13 cellular contexts compared by ENCODE assay signal in the genomic region with DNA sequence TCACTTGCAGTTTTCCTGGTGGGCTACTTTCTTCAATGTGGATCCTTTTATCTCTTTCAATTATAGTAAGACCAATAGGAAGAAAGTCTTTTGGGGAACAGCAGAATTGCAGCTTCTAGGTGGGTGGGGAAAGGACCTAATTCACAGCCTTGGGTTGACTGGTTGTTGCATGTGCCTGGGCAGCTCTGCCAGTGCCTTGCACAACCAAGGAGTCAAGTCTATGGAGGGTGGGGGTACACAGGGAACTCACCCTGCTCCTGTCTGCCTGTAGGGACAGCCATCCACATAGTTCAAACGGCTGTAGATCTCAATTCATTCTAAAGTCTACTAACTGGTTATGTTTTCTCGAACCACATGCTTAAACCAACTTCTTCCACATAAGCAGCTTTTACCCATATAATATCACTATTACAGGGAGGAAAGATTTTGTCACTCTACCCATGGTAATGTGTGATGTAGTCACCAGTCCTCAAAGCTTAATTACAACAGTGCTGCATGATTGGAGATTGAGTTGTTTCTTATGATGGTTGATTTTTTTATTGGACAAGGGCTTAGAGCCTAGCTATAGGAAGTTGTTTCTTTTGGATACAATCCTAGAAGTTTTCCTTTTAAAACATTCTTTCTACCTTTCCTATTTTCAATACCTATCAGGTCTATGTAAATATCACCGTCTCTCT.
A peak's percentile ranks its signal among the peaks of the same experiment; 100 is the strongest.
DNase-seq lines count a peak whose midpoint lies in the region; ATAC-seq and TF ChIP-seq lines count a peak whose summit lies in the region.
"Had no signal": no experiment of that assay in that cellular context is flagged by ENCODE, and none has a peak within 500 bp of the region (broad histone marks: within the 10 kb centered on the region; RNA-seq: fewer than 3 reads in every experiment).

No MANE protein-coding gene starts in this region.

- H3K27ac ChIP-seq in RWPE2 (ENCODE audit: poor library complexity, severe bottlenecking) (peak overlapping the region; percentile 100), esophagus squamous epithelium (peak overlapping the region in 3 of 4 donors; percentile 22 to 61 (median 55))

- no peak overlapping the region for H3K4me3 Mint-ChIP-seq in Caco-2 (ENCODE audit: unreplicated experiment)
- no peak overlapping the region for H3K4me3 Mint-ChIP-seq in osteocyte (ENCODE audit: unreplicated experiment)
- H3K4me3 Mint-ChIP-seq: activated T-cell treated with anti-CD3 and anti-CD28 coated beads, Interleukin-2, amount 50 U/mL, for 4 hours had no signal

- H3K4me1 ChIP-seq in Caco-2 (peaks cover 18% of the 10 kb centered on the region), RWPE2 (ENCODE audit: insufficient read depth, poor library complexity, severe bottlenecking) (peaks cover 55% of the 10 kb centered on the region), esophagus squamous epithelium (peaks cover 0 to 33% (median 15%) of the 10 kb centered on the region in 3 donors)

- POLR2A ChIA-PET in Caco-2 (lab: Charles Lee), result no interaction called here

- H3K9me3 ChIP-seq in Caco-2 (0 out of 2 replicates have a peak, but pooled peaks cover 3% of the 10 kb centered on the region), RWPE2 (ENCODE audit: severe bottlenecking) (no peaks in the 10 kb centered on the region), esophagus squamous epithelium (peaks cover 0 to 4% (median 0%) of the 10 kb centered on the region in 3 donors)

- H3K36me3 ChIP-seq in Caco-2 (ENCODE audit: control insufficient read depth, insufficient read depth, low read length) (no peaks in the 10 kb centered on the region), RWPE2 (ENCODE audit: low read depth) (peaks cover 23% of the 10 kb centered on the region), esophagus squamous epithelium (peaks cover 0 to 5% (median 0%) of the 10 kb centered on the region in 3 donors)

- TF ChIP-seq CTCF in Caco-2 (IDR thresholded peaks at IDR 0.05; ENCODE audit: insufficient read depth in 1 of 2, low read depth in 1 of 2, low read length in 1 of 2, severe bottlenecking in 1 of 2, unreplicated experiment in 1 of 2) (no peak), RWPE2 (IDR thresholded peaks at IDR 0.05; ENCODE audit: poor library complexity, severe bottlenecking) (no peak), esophagus squamous epithelium (IDR thresholded peaks at IDR 0.05) (no peak), osteocyte (IDR thresholded peaks at IDR 0.05) (no peak)

- no peak for TF ChIP-seq POLR2A in esophagus squamous epithelium (IDR thresholded peaks at IDR 0.05)

- H3K9me3 Mint-ChIP-seq in Caco-2 (ENCODE audit: unreplicated experiment) (peaks cover 5% of the 10 kb centered on the region), osteocyte (ENCODE audit: unreplicated experiment) (no peaks in the 10 kb centered on the region)

- no peak for ATAC-seq in RWPE2 (ENCODE audit: low read depth)
- ATAC-seq in HG02981 (IDR thresholded peaks at IDR 0.05; ENCODE audit: unreplicated experiment), result no peak
- no peak for ATAC-seq in GM21576 (IDR thresholded peaks at IDR 0.05; ENCODE audit: unreplicated experiment)
- ATAC-seq in HG02852 (IDR thresholded peaks at IDR 0.05; ENCODE audit: unreplicated experiment), result no peak
- ATAC-seq: activated T-cell treated with anti-CD3 and anti-CD28 coated beads, Interleukin-2, amount 50 U/mL, for 4 hours had no signal

- H3K27me3 Mint-ChIP-seq in Caco-2 (ENCODE audit: insufficient read depth, unreplicated experiment) (no peaks in the 10 kb centered on the region), osteocyte (ENCODE audit: unreplicated experiment) (no peaks in the 10 kb centered on the region)

- H3K4me1 Mint-ChIP-seq in Caco-2 (ENCODE audit: low read depth, unreplicated experiment), result peaks cover 30% of the 10 kb centered on the region
- peaks cover 28% of the 10 kb centered on the region for H3K4me1 Mint-ChIP-seq in osteocyte (ENCODE audit: unreplicated experiment)

- H3K36me3 Mint-ChIP-seq in Caco-2 (ENCODE audit: insufficient read depth, unreplicated experiment), result no peaks in the 10 kb centered on the region
- no peaks in the 10 kb centered on the region for H3K36me3 Mint-ChIP-seq in osteocyte (ENCODE audit: unreplicated experiment)

- 61 to 66% methylated on average over 3 of the region's 3 CpGs for WGBS in esophagus squamous epithelium, 2 donors

- BruUV-seq in Caco-2 (replicated peaks; lab: Mats Ljungman, UMichigan), result no TSS peak

- H3K4me3 ChIP-seq in Caco-2 (ENCODE audit: low read depth, low read length), result no peak overlapping the region
- no peak overlapping the region for H3K4me3 ChIP-seq in RWPE2 (ENCODE audit: severe bottlenecking)
- no peak overlapping the region for H3K4me3 ChIP-seq in esophagus squamous epithelium

- no peak for DNase-seq in Caco-2
- DNase-seq in RWPE2 (ENCODE audit: low spot score), result no peak
- no peak for DNase-seq in esophagus squamous epithelium (lab: John Stamatoyannopoulos, UW)
- no peak for DNase-seq in osteocyte (ENCODE audit: extremely low spot score, unreplicated experiment)
- no peak for DNase-seq in retina
- DNase-seq: activated T-cell treated with anti-CD3 and anti-CD28 coated beads, Interleukin-2, amount 50 U/mL, for 4 hours; head of caudate nucleus; kidney; MM.1S; NCI-H82 had no signal

- intact Hi-C loops in Caco-2 (cut with micrococcal nuclease; ENCODE audit: unreplicated experiment) (no loop called here), esophagus squamous epithelium (cut with DNase I) (no loop called here)

- H3K27ac Mint-ChIP-seq in Caco-2 (ENCODE audit: unreplicated experiment) (peak overlapping the region; percentile 82), osteocyte (ENCODE audit: unreplicated experiment) (peak overlapping the region; percentile 86)

- CTCF ChIA-PET in Caco-2 (lab: Charles Lee), result interaction anchor here (1.4 kb wide), 1 partner anchor 243 kb away, joined by 3 read pairs; no protein-coding TSS in a partner anchor

- H3K27me3 ChIP-seq in Caco-2 (replicated peaks; ENCODE audit: control insufficient read depth, insufficient read depth, low read length) (no peaks in the 10 kb centered on the region), RWPE2 (ENCODE audit: insufficient read depth, poor library complexity, severe bottlenecking) (no peaks in the 10 kb centered on the region), esophagus squamous epithelium (no peaks in the 10 kb centered on the region)
